Comparison of ENCODE assay signal across 1 cellular context in the genomic region with DNA sequence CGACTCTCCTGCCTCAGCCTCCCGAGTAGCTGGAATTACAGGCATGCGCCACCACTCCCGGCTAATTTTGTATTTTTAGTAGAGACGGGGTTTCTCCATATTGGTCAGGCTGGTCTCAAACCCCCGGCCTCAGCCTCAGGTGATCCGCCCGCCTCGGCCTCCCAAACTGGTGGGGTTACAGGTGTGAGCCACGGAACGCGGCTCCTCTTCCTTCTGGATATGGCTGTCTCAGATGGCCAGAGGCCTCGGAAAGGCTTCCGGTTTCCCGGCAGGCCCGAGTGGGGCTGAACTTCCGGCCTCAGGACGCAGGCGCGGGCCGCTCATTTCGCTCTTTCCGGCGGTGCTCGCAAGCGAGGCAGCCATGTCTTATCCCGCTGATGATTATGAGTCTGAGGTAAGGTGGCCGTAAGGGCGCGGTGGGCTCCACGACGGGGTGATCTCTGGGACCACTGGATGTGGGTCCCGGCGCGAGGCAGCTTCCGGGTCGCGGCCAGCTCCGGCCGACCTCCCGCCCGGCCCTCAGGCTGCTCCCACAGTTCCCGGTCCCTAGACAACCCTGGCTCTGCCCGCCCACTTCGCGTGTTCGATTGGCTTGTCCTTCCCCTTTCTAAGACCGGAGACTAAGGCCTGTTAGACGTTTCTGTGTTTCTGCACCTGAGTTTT.
A peak's percentile ranks its signal among the peaks of the same experiment; 100 is the strongest.
TF ChIP-seq lines count a peak whose summit lies in the region.

Gene EIF3L, plus strand, starts transcription at position 331 of the 663 bp plus-strand sequence. Its CDS starts 31 bp downstream, at position 362.

TF ChIP-seq in WTC11, 78 proteins besides CTCF, POLR2A, EP300 and RAD21 (continued from another document):
- TF ChIP-seq, protein P1, sequence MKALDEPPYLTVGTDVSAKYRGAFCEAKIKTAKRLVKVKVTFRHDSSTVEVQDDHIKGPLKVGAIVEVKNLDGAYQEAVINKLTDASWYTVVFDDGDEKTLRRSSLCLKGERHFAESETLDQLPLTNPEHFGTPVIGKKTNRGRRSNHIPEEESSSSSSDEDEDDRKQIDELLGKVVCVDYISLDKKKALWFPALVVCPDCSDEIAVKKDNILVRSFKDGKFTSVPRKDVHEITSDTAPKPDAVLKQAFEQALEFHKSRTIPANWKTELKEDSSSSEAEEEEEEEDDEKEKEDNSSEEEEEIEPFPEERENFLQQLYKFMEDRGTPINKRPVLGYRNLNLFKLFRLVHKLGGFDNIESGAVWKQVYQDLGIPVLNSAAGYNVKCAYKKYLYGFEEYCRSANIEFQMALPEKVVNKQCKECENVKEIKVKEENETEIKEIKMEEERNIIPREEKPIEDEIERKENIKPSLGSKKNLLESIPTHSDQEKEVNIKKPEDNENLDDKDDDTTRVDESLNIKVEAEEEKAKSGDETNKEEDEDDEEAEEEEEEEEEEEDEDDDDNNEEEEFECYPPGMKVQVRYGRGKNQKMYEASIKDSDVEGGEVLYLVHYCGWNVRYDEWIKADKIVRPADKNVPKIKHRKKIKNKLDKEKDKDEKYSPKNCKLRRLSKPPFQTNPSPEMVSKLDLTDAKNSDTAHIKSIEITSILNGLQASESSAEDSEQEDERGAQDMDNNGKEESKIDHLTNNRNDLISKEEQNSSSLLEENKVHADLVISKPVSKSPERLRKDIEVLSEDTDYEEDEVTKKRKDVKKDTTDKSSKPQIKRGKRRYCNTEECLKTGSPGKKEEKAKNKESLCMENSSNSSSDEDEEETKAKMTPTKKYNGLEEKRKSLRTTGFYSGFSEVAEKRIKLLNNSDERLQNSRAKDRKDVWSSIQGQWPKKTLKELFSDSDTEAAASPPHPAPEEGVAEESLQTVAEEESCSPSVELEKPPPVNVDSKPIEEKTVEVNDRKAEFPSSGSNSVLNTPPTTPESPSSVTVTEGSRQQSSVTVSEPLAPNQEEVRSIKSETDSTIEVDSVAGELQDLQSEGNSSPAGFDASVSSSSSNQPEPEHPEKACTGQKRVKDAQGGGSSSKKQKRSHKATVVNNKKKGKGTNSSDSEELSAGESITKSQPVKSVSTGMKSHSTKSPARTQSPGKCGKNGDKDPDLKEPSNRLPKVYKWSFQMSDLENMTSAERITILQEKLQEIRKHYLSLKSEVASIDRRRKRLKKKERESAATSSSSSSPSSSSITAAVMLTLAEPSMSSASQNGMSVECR (CRISPR knock-in tag; IDR thresholded peaks at IDR 0.05; ENCODE audit: borderline replicate concordance), result peak; percentile 89; the same call in 1 of the 2 replicates
- TF ChIP-seq ETV6 (CRISPR knock-in tag; IDR thresholded peaks at IDR 0.05) (no peak; the same call in 1 of the 2 replicates), FOXJ3 (CRISPR knock-in tag; IDR thresholded peaks at IDR 0.05; ENCODE audit: borderline replicate concordance) (no peak), MAX (CRISPR knock-in tag; IDR thresholded peaks at IDR 0.05) (peak; percentile 83), HMGA2 (CRISPR knock-in tag; IDR thresholded peaks at IDR 0.05) (no peak), ELF4 (CRISPR knock-in tag; IDR thresholded peaks at IDR 0.05; ENCODE audit: low read depth) (no peak), TCF7 (CRISPR knock-in tag; IDR thresholded peaks at IDR 0.05; ENCODE audit: low read depth) (no peak; the same call in 1 of the 2 replicates), NFATC4 (CRISPR knock-in tag; IDR thresholded peaks at IDR 0.05) (no peak), AFF4 (CRISPR knock-in tag; IDR thresholded peaks at IDR 0.05; ENCODE audit: borderline replicate concordance) (no peak), SMAD3 (CRISPR knock-in tag; IDR thresholded peaks at IDR 0.05; ENCODE audit: borderline replicate concordance) (no peak), SP1 (CRISPR knock-in tag; conservative IDR thresholded peaks at IDR 0.05) (peak; percentile 64), ZNF121 (CRISPR knock-in tag; IDR thresholded peaks at IDR 0.05) (no peak), E2F4 (CRISPR knock-in tag; IDR thresholded peaks at IDR 0.05; ENCODE audit: borderline replicate concordance, low read depth) (no peak), MXD4 (CRISPR knock-in tag; IDR thresholded peaks at IDR 0.05; ENCODE audit: borderline replicate concordance) (no peak), ERG (CRISPR knock-in tag; IDR thresholded peaks at IDR 0.05) (no peak), ZNF396 (CRISPR knock-in tag; IDR thresholded peaks at IDR 0.05; ENCODE audit: borderline replicate concordance) (no peak), SOX15 (CRISPR knock-in tag; IDR thresholded peaks at IDR 0.05) (no peak), NR2C2 (CRISPR knock-in tag; IDR thresholded peaks at IDR 0.05) (no peak), ZNF281 (CRISPR knock-in tag; IDR thresholded peaks at IDR 0.05) (no peak), HMGXB4 (CRISPR knock-in tag; IDR thresholded peaks at IDR 0.05) (peak; percentile 71; the same call in 1 of the 2 replicates), EMX1 (CRISPR knock-in tag; IDR thresholded peaks at IDR 0.05) (no peak), TP53 (CRISPR knock-in tag; IDR thresholded peaks at IDR 0.05) (no peak), ZNF232 (CRISPR knock-in tag; IDR thresholded peaks at IDR 0.05) (no peak), OVOL2 (CRISPR knock-in tag; IDR thresholded peaks at IDR 0.05; ENCODE audit: borderline replicate concordance) (no peak)
- TF ChIP-seq, protein P2, sequence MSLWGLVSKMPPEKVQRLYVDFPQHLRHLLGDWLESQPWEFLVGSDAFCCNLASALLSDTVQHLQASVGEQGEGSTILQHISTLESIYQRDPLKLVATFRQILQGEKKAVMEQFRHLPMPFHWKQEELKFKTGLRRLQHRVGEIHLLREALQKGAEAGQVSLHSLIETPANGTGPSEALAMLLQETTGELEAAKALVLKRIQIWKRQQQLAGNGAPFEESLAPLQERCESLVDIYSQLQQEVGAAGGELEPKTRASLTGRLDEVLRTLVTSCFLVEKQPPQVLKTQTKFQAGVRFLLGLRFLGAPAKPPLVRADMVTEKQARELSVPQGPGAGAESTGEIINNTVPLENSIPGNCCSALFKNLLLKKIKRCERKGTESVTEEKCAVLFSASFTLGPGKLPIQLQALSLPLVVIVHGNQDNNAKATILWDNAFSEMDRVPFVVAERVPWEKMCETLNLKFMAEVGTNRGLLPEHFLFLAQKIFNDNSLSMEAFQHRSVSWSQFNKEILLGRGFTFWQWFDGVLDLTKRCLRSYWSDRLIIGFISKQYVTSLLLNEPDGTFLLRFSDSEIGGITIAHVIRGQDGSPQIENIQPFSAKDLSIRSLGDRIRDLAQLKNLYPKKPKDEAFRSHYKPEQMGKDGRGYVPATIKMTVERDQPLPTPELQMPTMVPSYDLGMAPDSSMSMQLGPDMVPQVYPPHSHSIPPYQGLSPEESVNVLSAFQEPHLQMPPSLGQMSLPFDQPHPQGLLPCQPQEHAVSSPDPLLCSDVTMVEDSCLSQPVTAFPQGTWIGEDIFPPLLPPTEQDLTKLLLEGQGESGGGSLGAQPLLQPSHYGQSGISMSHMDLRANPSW (CRISPR knock-in tag; conservative IDR thresholded peaks at IDR 0.05; ENCODE audit: low read depth), result 0 out of 2 replicates have a peak, but pooled peaks have one; percentile 73
- TF ChIP-seq, protein P3, sequence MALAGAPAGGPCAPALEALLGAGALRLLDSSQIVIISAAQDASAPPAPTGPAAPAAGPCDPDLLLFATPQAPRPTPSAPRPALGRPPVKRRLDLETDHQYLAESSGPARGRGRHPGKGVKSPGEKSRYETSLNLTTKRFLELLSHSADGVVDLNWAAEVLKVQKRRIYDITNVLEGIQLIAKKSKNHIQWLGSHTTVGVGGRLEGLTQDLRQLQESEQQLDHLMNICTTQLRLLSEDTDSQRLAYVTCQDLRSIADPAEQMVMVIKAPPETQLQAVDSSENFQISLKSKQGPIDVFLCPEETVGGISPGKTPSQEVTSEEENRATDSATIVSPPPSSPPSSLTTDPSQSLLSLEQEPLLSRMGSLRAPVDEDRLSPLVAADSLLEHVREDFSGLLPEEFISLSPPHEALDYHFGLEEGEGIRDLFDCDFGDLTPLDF (CRISPR knock-in tag; IDR thresholded peaks at IDR 0.05), result no peak
- TF ChIP-seq, protein P4, sequence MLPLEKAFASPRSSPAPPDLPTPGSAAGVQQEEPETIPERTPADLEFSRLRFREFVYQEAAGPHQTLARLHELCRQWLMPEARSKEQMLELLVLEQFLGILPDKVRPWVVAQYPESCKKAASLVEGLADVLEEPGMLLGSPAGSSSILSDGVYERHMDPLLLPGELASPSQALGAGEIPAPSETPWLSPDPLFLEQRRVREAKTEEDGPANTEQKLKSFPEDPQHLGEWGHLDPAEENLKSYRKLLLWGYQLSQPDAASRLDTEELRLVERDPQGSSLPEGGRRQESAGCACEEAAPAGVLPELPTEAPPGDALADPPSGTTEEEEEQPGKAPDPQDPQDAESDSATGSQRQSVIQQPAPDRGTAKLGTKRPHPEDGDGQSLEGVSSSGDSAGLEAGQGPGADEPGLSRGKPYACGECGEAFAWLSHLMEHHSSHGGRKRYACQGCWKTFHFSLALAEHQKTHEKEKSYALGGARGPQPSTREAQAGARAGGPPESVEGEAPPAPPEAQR (CRISPR knock-in tag; IDR thresholded peaks at IDR 0.05), result no peak
- TF ChIP-seq, protein P5, sequence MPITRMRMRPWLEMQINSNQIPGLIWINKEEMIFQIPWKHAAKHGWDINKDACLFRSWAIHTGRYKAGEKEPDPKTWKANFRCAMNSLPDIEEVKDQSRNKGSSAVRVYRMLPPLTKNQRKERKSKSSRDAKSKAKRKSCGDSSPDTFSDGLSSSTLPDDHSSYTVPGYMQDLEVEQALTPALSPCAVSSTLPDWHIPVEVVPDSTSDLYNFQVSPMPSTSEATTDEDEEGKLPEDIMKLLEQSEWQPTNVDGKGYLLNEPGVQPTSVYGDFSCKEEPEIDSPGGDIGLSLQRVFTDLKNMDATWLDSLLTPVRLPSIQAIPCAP (CRISPR knock-in tag; IDR thresholded peaks at IDR 0.05), result no peak
